ENCODE assay signal across 8 cellular contexts in the genomic region with DNA sequence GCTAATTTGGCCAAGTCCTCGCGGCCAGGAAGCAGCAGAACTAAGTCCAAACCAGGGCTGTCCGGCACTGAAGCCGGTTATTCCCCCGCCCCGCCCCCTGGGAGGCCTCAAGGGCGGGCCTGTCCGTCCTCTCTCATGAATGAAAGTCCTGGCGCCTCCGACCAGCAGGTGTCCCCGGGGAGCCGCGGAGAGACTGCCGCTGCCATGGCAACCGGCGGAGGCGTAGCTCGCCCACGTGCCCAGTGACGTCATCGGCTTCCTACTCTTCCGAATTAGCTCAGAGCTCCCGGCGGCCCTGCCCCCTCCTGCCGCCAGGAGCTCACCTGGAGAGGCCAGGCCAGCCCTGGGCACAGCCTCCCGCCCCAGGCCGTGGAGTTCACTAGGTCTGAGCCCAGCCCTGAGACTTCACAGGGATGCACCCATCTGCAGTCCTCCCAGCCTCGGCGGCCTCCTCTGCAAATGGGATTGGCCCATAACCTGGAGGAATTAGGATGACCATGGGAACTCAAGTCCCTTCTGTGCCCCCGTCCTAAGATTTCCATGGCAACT. TPM values are rescaled to one million over a fixed set of nuclear protein-coding genes. Genes with fewer than 3 reads are reported as not detected.
A peak's percentile ranks its signal among the peaks of the same experiment; 100 is the strongest.
DNase-seq lines count a peak whose midpoint lies in the region; ATAC-seq, FAIRE-seq and TF ChIP-seq lines count a peak whose summit lies in the region.

No MANE protein-coding gene starts in this region.

- H3K27ac ChIP-seq in caudate nucleus (ENCODE audit: low read depth, low read length) (peak overlapping the region; percentile 92), small intestine (ENCODE audit: low read depth in 1 of 2, low read length in 1 of 2) (peak overlapping the region; percentile 95 to 96)

- no peaks in the 10 kb centered on the region for H3K9me3 Mint-ChIP-seq in activated B cell treated with CpG ODN at 0.5 μM for 24 hours

- DNase-seq in NCI-H226, result peak; percentile 97
- DNase-seq in activated B cell treated with CpG ODN at 0.5 μM for 24 hours, result peak; percentile 93
- DNase-seq in caudate nucleus (lab: John Stamatoyannopoulos, UW), result peak; percentile 46 to 99 (median 96)
- DNase-seq in iPS-NIHi7 (ENCODE audit: extremely low spot score), result peak; percentile 97
- peak; percentile 99 for DNase-seq in small intestine

- CTCF ChIA-PET in activated B cell treated with CpG ODN at 0.5 μM for 24 hours (lab: Charles Lee), result interaction anchor here (0.8 to 3.7 kb wide), 9 partner anchors 11 to 210 kb away, joined by 3 to 30 read pairs (median 4); partner anchors contain the start of genes CDK10, CHMP1A and SPATA33

- ATAC-seq in GM18858 (IDR thresholded peaks at IDR 0.05; ENCODE audit: unreplicated experiment) (peak; percentile 31), HG03139 (IDR thresholded peaks at IDR 0.05; ENCODE audit: unreplicated experiment) (peak; percentile 42), activated B cell treated with CpG ODN at 0.5 μM for 24 hours (ENCODE audit: low read depth) (peak; percentile 27)

- H3K36me3 ChIP-seq in small intestine (ENCODE audit: control insufficient read depth in 2 of 2, insufficient read depth in 2 of 2, low read length in 2 of 2), result peaks cover 0 to 5% of the 10 kb centered on the region in 2 donors

- no peak for TF ChIP-seq CTCF in activated B cell treated with CpG ODN at 0.5 μM for 24 hours (IDR thresholded peaks at IDR 0.05)

- POLR2A ChIA-PET in activated B cell treated with CpG ODN at 0.5 μM for 24 hours (lab: Charles Lee), result interaction anchor here (0.6 to 2.7 kb wide), 13 partner anchors 10 to 897 kb away, joined by 3 to 38 read pairs (median 4); partner anchors contain the start of genes CDK10, FANCA and TCF25

- H3K27ac Mint-ChIP-seq in activated B cell treated with CpG ODN at 0.5 μM for 24 hours, result peak overlapping the region; percentile 74

- H3K4me1 ChIP-seq in small intestine (ENCODE audit: control insufficient read depth in 2 of 2, insufficient read depth in 1 of 2, low read depth in 1 of 2, low read length in 1 of 2), result peaks cover 1 to 6% of the 10 kb centered on the region in 2 donors

- FAIRE-seq in A204.1 (lab: Jason Lieb, UNC) (peak; percentile 93), small intestine (lab: Jason Lieb, UNC) (no peak)

- peak overlapping the region in 1 of 2 donors; percentile 63 for H3K4me3 ChIP-seq in small intestine (ENCODE audit: low read depth in 1 of 2, low read length in 2 of 2)

- H3K27me3 ChIP-seq in small intestine (ENCODE audit: control insufficient read depth in 2 of 2, insufficient read depth in 2 of 2, low read length in 2 of 2), result no peaks in the 10 kb centered on the region

- no peaks in the 10 kb centered on the region for H3K9me3 ChIP-seq in small intestine (ENCODE audit: control insufficient read depth, low read depth)

- no peaks in the 10 kb centered on the region for H3K27me3 Mint-ChIP-seq in activated B cell treated with CpG ODN at 0.5 μM for 24 hours

- 0 to 1% (median 1%) methylated on average over 24 to 30 of the region's 30 CpGs for WGBS in small intestine, 3 donors

- peaks cover 10% of the 10 kb centered on the region for H3K36me3 Mint-ChIP-seq in activated B cell treated with CpG ODN at 0.5 μM for 24 hours (ENCODE audit: low read depth)

- H3K4me3 Mint-ChIP-seq in activated B cell treated with CpG ODN at 0.5 μM for 24 hours, result peak overlapping the region; percentile 83

- H3K4me1 Mint-ChIP-seq in activated B cell treated with CpG ODN at 0.5 μM for 24 hours, result peaks cover 27% of the 10 kb centered on the region

- intact Hi-C loops in activated B cell treated with CpG ODN at 0.5 μM for 24 hours (cut with micrococcal nuclease), result loop anchor here (1.0 kb wide), 3 partner anchors 14 to 160 kb away; partner anchors contain the start of genes CDK10 and ZNF276

RNA-seq across cellular contexts. Expression of gene SPATA2L, which starts 1.3 kb away (rescaled TPM):
- total RNA-seq in activated B cell treated with CpG ODN at 0.5 μM for 24 hours, result 6.9 and 7.0 TPM in 2 replicates
- polyA plus RNA-seq in small intestine, result 10 to 100 TPM in 2 of 3 donors, 1 to 10 TPM in 1; 9.2 to 42.7 (median 29.7) TPM

RNA-seq across cellular contexts. Expression of gene CDK10, which starts 13.7 kb away (rescaled TPM):
- total RNA-seq in activated B cell treated with CpG ODN at 0.5 μM for 24 hours, result 67.9 and 76.1 TPM in 2 replicates
- 100 to 1,000 TPM; 100 to 239 (median 169) TPM for polyA plus RNA-seq in small intestine

RNA-seq across cellular contexts. Expression of gene VPS9D1, which starts 20.5 kb away (rescaled TPM):
- 6.6 and 7.4 TPM in 2 replicates for total RNA-seq in activated B cell treated with CpG ODN at 0.5 μM for 24 hours
- polyA plus RNA-seq in small intestine, result 10 to 100 TPM; 14.4 to 48.5 (median 43.2) TPM

RNA-seq across cellular contexts. Expression of gene ZNF276, which starts 21.2 kb away (rescaled TPM):
- 43.8 and 52.0 TPM in 2 replicates for total RNA-seq in activated B cell treated with CpG ODN at 0.5 μM for 24 hours
- polyA plus RNA-seq in small intestine, result 10 to 100 TPM; 19.3 to 37.1 (median 26.2) TPM

RNA-seq across cellular contexts. Expression of gene SPATA33, which starts 42.5 kb away (rescaled TPM):
- total RNA-seq in activated B cell treated with CpG ODN at 0.5 μM for 24 hours, result 8.5 TPM in 2 replicates
- 10 to 100 TPM in 1 of 3 donors, 1 to 10 TPM in 2; 6.5 to 17.0 (median 6.8) TPM for polyA plus RNA-seq in small intestine
